ENCODE assay signal across 18 cellular contexts in the genomic region with DNA sequence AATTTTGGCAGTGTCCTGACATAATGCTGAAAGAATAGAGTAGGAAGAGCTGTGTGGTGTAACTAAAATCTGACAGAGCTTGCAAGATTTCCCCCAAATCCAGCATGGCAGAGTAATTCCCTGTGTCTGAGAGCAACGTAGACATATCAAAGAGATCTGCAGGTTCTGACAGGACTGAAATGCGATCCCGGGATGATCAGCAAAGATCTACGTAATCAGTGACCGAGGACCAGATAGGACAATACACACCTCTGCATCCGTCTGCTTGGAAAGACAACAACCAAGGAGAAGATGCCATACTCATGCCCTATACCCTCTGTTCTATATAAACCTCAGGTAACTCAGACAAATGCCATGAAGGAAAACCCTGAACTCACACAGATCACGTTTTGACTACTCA. TPM values are rescaled to one million over a fixed set of nuclear protein-coding genes. Genes with fewer than 3 reads are reported as not detected.
DNase-seq lines count a peak whose midpoint lies in the region; ATAC-seq and TF ChIP-seq lines count a peak whose summit lies in the region.
"Had no signal": no experiment of that assay in that cellular context is flagged by ENCODE, and none has a peak within 500 bp of the region (broad histone marks: within the 10 kb centered on the region; RNA-seq: fewer than 3 reads in every experiment).

No MANE protein-coding gene starts in this region.

- no peaks in the 10 kb centered on the region for H3K79me2 ChIP-seq in osteoblast (ENCODE audit: insufficient read depth, low read length)

- H3K9me3 ChIP-seq in osteoblast (ENCODE audit: low read depth, low read length), result no peaks in the 10 kb centered on the region
- H3K9me3 ChIP-seq: BLaER1, Caco-2 had no signal

- DNase-seq in NCI-H2171 treated with DMSO at 0.1 percent for 48 hours (lab: John Stamatoyannopoulos, UW), result peak; percentile 20
- DNase-seq in NCI-H2171 (lab: John Stamatoyannopoulos, UW), result no peak
- peak; percentile 1 for DNase-seq in HPDE6-E6E7 (ENCODE audit: extremely low spot score)
- peak; percentile 12 for DNase-seq in NCI-H69 (lab: John Stamatoyannopoulos, UW)
- peak; percentile 38 to 54 for DNase-seq in foreskin keratinocyte
- no peak for DNase-seq in activated CD8-positive, alpha-beta T cell treated with anti-CD3 and anti-CD28 coated beads, Interleukin-2, amount 10 ng/mL, durations not matched to agents 7 days and 5 days
- no peak for DNase-seq in NCI-H774 (lab: John Stamatoyannopoulos, UW)
- DNase-seq in osteoblast (ENCODE audit: insufficient read length, low spot score, missing footprints), result no peak
- DNase-seq: 8988T; AML-193; Caco-2; CD8-positive, alpha-beta memory T cell; DND-41; GF-D8; HCEC 1CT; HFFc6 had no signal

- no peaks in the 10 kb centered on the region for H3K4me1 ChIP-seq in foreskin keratinocyte
- H3K4me1 ChIP-seq in osteoblast (ENCODE audit: insufficient read depth, low read length), result no peaks in the 10 kb centered on the region
- H3K4me1 ChIP-seq: BLaER1, Caco-2 had no signal

- H3K27me3 ChIP-seq in foreskin keratinocyte, result peaks cover 4% of the 10 kb centered on the region
- H3K27me3 ChIP-seq in osteoblast (ENCODE audit: insufficient read depth, low read length), result no peaks in the 10 kb centered on the region
- H3K27me3 ChIP-seq: BLaER1 had no signal

- TF ChIP-seq CTCF in foreskin keratinocyte (conservative IDR thresholded peaks at IDR 0.05), result no peak
- no peak for TF ChIP-seq CTCF in osteoblast (IDR thresholded peaks at IDR 0.05; ENCODE audit: extremely low read depth, low read depth, low read length)

- no peaks in the 10 kb centered on the region for H3K27me3 Mint-ChIP-seq in activated CD8-positive, alpha-beta T cell treated with anti-CD3 and anti-CD28 coated beads, Interleukin-2, amount 10 ng/mL, durations not matched to agents 7 days and 5 days (ENCODE audit: low read depth)
- H3K27me3 Mint-ChIP-seq: CD8-positive, alpha-beta memory T cell had no signal

- H3K27ac ChIP-seq in foreskin keratinocyte (no peak overlapping the region), osteoblast (ENCODE audit: low read depth, low read length) (no peak overlapping the region)
- H3K27ac ChIP-seq: BLaER1 had no signal

- H3K4me3 Mint-ChIP-seq in activated CD8-positive, alpha-beta T cell treated with anti-CD3 and anti-CD28 coated beads, Interleukin-2, amount 10 ng/mL, durations not matched to agents 7 days and 5 days, result no peak overlapping the region
- H3K4me3 Mint-ChIP-seq: CD8-positive, alpha-beta memory T cell; HFFc6 had no signal

- H4K20me1 ChIP-seq in osteoblast (ENCODE audit: insufficient read depth, low read length), result no peaks in the 10 kb centered on the region
- H4K20me1 ChIP-seq: BLaER1 had no signal

- no peak overlapping the region for H3K27ac Mint-ChIP-seq in activated CD8-positive, alpha-beta T cell treated with anti-CD3 and anti-CD28 coated beads, Interleukin-2, amount 10 ng/mL, durations not matched to agents 7 days and 5 days
- H3K27ac Mint-ChIP-seq: CD8-positive, alpha-beta memory T cell; HFFc6 had no signal

- H3K9me3 Mint-ChIP-seq in activated CD8-positive, alpha-beta T cell treated with anti-CD3 and anti-CD28 coated beads, Interleukin-2, amount 10 ng/mL, durations not matched to agents 7 days and 5 days (ENCODE audit: insufficient read depth), result no peaks in the 10 kb centered on the region
- H3K9me3 Mint-ChIP-seq: HFFc6 had no signal

- H3K4me2 ChIP-seq in osteoblast (ENCODE audit: insufficient read depth, low read length), result no peak overlapping the region
- H3K4me2 ChIP-seq: BLaER1 had no signal

- POLR2A ChIA-PET in activated CD8-positive, alpha-beta T cell treated with anti-CD3 and anti-CD28 coated beads, Interleukin-2, amount 10 ng/mL, durations not matched to agents 7 days and 5 days (lab: Charles Lee), result no interaction called here

- no peaks in the 10 kb centered on the region for H3K36me3 Mint-ChIP-seq in activated CD8-positive, alpha-beta T cell treated with anti-CD3 and anti-CD28 coated beads, Interleukin-2, amount 10 ng/mL, durations not matched to agents 7 days and 5 days (ENCODE audit: low read depth)
- H3K36me3 Mint-ChIP-seq: CD8-positive, alpha-beta memory T cell had no signal

- H2AFZ ChIP-seq in osteoblast (ENCODE audit: low read length), result no peak overlapping the region

- no peak overlapping the region for H3K4me3 ChIP-seq in osteoblast (ENCODE audit: insufficient read depth, low read length)
- H3K4me3 ChIP-seq: BLaER1 had no signal

- ATAC-seq in foreskin keratinocyte, result peak; percentile 56
- no peak for ATAC-seq in activated CD8-positive, alpha-beta T cell treated with anti-CD3 and anti-CD28 coated beads, Interleukin-2, amount 10 ng/mL, durations not matched to agents 7 days and 5 days

- H3K4me1 Mint-ChIP-seq in activated CD8-positive, alpha-beta T cell treated with anti-CD3 and anti-CD28 coated beads, Interleukin-2, amount 10 ng/mL, durations not matched to agents 7 days and 5 days (ENCODE audit: low read depth), result no peaks in the 10 kb centered on the region
- H3K4me1 Mint-ChIP-seq: CD8-positive, alpha-beta memory T cell had no signal

- CTCF ChIA-PET in activated CD8-positive, alpha-beta T cell treated with anti-CD3 and anti-CD28 coated beads, Interleukin-2, amount 10 ng/mL, durations not matched to agents 7 days and 5 days (lab: Charles Lee), result no interaction called here

- no peaks in the 10 kb centered on the region for H3K36me3 ChIP-seq in osteoblast (ENCODE audit: insufficient read depth, low read length)
- H3K36me3 ChIP-seq: BLaER1 had no signal

RNA-seq across cellular contexts. Expression of gene SYNPR, which starts 26.6 kb away (rescaled TPM):
- not detected in 2 replicates for total RNA-seq in foreskin keratinocyte
- not detected in 2 replicates for polyA plus RNA-seq in foreskin keratinocyte
- not detected for total RNA-seq in activated CD8-positive, alpha-beta T cell treated with anti-CD3 and anti-CD28 coated beads, Interleukin-2, amount 10 ng/mL, durations not matched to agents 7 days and 5 days
- total RNA-seq in osteoblast, result not detected in 2 replicates
- total RNA-seq: Caco-2; CD8-positive, alpha-beta memory T cell; H4; HFFc6 had no signal
- polyA plus RNA-seq: CD8-positive, alpha-beta memory T cell had no signal

Comparison
In these comparisons a context has a peak if more than half of its experiments do, and no peak if none do; other contexts are left out.
1. DNase-seq: peak in NCI-H2171 treated with DMSO at 0.1 percent for 48 hours (single experiment), HPDE6-E6E7 (single experiment), NCI-H69 (single experiment) and foreskin keratinocyte (2 of 2); none in NCI-H2171 (single experiment), activated CD8-positive, alpha-beta T cell treated with anti-CD3 and anti-CD28 coated beads, Interleukin-2, amount 10 ng/mL, durations not matched to agents 7 days and 5 days (single experiment), NCI-H774 (single experiment) and osteoblast (single experiment).